In genomic region chr16:85453-85782, GRCh38 we compare ENCODE assay signal across 11 cellular contexts. TPM values are rescaled to one million over a fixed set of nuclear protein-coding genes. Genes with fewer than 3 reads are reported as not detected.
DNase-seq lines count a peak whose midpoint lies in the region; ATAC-seq and TF ChIP-seq lines count a peak whose summit lies in the region.
"Had no signal": no experiment of that assay in that cellular context is flagged by ENCODE, and none has a peak within 500 bp of the region (broad histone marks: within the 10 kb centered on the region; RNA-seq: fewer than 3 reads in every experiment).

No MANE protein-coding gene starts in this region.

- H3K27ac ChIP-seq in gastroesophageal sphincter, result peak overlapping the region in 3 of 4 donors; percentile 68 to 72 (median 70)

- DNase-seq in activated CD8-positive, alpha-beta T cell treated with anti-CD3 and anti-CD28 coated beads for 36 hours, result no peak
- DNase-seq in left colon (no peak), MV-4-11 (lab: John Stamatoyannopoulos, UW) (no peak), CD1c-positive myeloid dendritic cell (ENCODE audit: extremely low spot score) (no peak)
- no peak for DNase-seq in stimulated activated CD4-positive, alpha-beta T cell treated with anti-CD3 and anti-CD28 coated beads, Interleukin-4, amount 100 ng/mL, for 4 hours
- DNase-seq: NCI-H1930 had no signal

- POLR2A ChIA-PET in activated CD8-positive, alpha-beta T cell treated with anti-CD3 and anti-CD28 coated beads for 36 hours (lab: Charles Lee), result interaction anchor here (0.7 to 3.2 kb wide), 7 partner anchors 9 to 47 kb away, joined by 3 to 7 read pairs (median 3); no protein-coding TSS in a partner anchor

- no peaks in the 10 kb centered on the region for H3K27me3 ChIP-seq in gastroesophageal sphincter

- ATAC-seq in activated CD8-positive, alpha-beta T cell treated with anti-CD3 and anti-CD28 coated beads for 36 hours, result no peak
- ATAC-seq in gastroesophageal sphincter (no peak), left colon (no peak)
- no peak for ATAC-seq in stimulated activated memory B cell treated with anti-CD40 and anti-IgM and Interleukin-4, amounts not matched to agents 10 μg/mL and 1 μg/mL and 100 μg/mL, for 72 hours

- no peak for TF ChIP-seq EP300 in gastroesophageal sphincter (IDR thresholded peaks at IDR 0.05)

- no peaks in the 10 kb centered on the region for H3K9me3 ChIP-seq in gastroesophageal sphincter

- no peak for TF ChIP-seq POLR2A in gastroesophageal sphincter (IDR thresholded peaks at IDR 0.05)

- H3K4me1 ChIP-seq in gastroesophageal sphincter, result peaks cover 0 to 35% (median 25%) of the 10 kb centered on the region in 3 donors

- peak overlapping the region; percentile 31 to 95 (median 90) for H3K27ac Mint-ChIP-seq in IgD-negative memory B cell
- peak overlapping the region; percentile 92 for H3K27ac Mint-ChIP-seq in activated CD8-positive, alpha-beta T cell treated with anti-CD3 and anti-CD28 coated beads for 36 hours
- peak overlapping the region; percentile 86 for H3K27ac Mint-ChIP-seq in stimulated activated memory B cell treated with anti-CD40 and anti-IgM and Interleukin-4, amounts not matched to agents 10 μg/mL and 1 μg/mL and 100 μg/mL, for 72 hours

- no peak overlapping the region for H3K4me3 Mint-ChIP-seq in IgD-negative memory B cell
- no peak overlapping the region for H3K4me3 Mint-ChIP-seq in activated CD8-positive, alpha-beta T cell treated with anti-CD3 and anti-CD28 coated beads for 36 hours
- H3K4me3 Mint-ChIP-seq in stimulated activated memory B cell treated with anti-CD40 and anti-IgM and Interleukin-4, amounts not matched to agents 10 μg/mL and 1 μg/mL and 100 μg/mL, for 72 hours, result no peak overlapping the region

- intact Hi-C loops in activated CD8-positive, alpha-beta T cell treated with anti-CD3 and anti-CD28 coated beads for 36 hours (cut with micrococcal nuclease), result no loop called here
- intact Hi-C loops in left colon (cut with DNase I, micrococcal nuclease), result no loop called here

- CTCF ChIA-PET in activated CD8-positive, alpha-beta T cell treated with anti-CD3 and anti-CD28 coated beads for 36 hours (lab: Charles Lee), result interaction anchor here (0.9 to 7.1 kb wide), 5 partner anchors 10 to 32 kb away, joined by 4 to 55 read pairs (median 5); no protein-coding TSS in a partner anchor

- peaks cover 2% of the 10 kb centered on the region for H3K27me3 Mint-ChIP-seq in IgD-negative memory B cell
- H3K27me3 Mint-ChIP-seq in activated CD8-positive, alpha-beta T cell treated with anti-CD3 and anti-CD28 coated beads for 36 hours, result no peaks in the 10 kb centered on the region
- no peaks in the 10 kb centered on the region for H3K27me3 Mint-ChIP-seq in stimulated activated memory B cell treated with anti-CD40 and anti-IgM and Interleukin-4, amounts not matched to agents 10 μg/mL and 1 μg/mL and 100 μg/mL, for 72 hours
- H3K27me3 Mint-ChIP-seq: naive thymus-derived CD8-positive, alpha-beta T cell had no signal

- no peaks in the 10 kb centered on the region for H3K9me3 Mint-ChIP-seq in IgD-negative memory B cell
- H3K9me3 Mint-ChIP-seq in activated CD8-positive, alpha-beta T cell treated with anti-CD3 and anti-CD28 coated beads for 36 hours, result no peaks in the 10 kb centered on the region
- H3K9me3 Mint-ChIP-seq in stimulated activated memory B cell treated with anti-CD40 and anti-IgM and Interleukin-4, amounts not matched to agents 10 μg/mL and 1 μg/mL and 100 μg/mL, for 72 hours, result no peaks in the 10 kb centered on the region
- H3K9me3 Mint-ChIP-seq: naive thymus-derived CD8-positive, alpha-beta T cell had no signal

- WGBS in gastroesophageal sphincter (ENCODE audit: low coverage in 1 of 2), 2 donors, result no CpG with 5 or more reads among the region's 16 CpGs

- no peak overlapping the region for H3K4me3 ChIP-seq in gastroesophageal sphincter

- H3K36me3 ChIP-seq in gastroesophageal sphincter, result peaks cover 0 to 88% of the 10 kb centered on the region in 2 donors

- H3K4me1 Mint-ChIP-seq in IgD-negative memory B cell, result peaks cover 14 to 18% (median 16%) of the 10 kb centered on the region in 3 donors
- peaks cover 32% of the 10 kb centered on the region for H3K4me1 Mint-ChIP-seq in activated CD8-positive, alpha-beta T cell treated with anti-CD3 and anti-CD28 coated beads for 36 hours (ENCODE audit: low read depth)
- H3K4me1 Mint-ChIP-seq in stimulated activated memory B cell treated with anti-CD40 and anti-IgM and Interleukin-4, amounts not matched to agents 10 μg/mL and 1 μg/mL and 100 μg/mL, for 72 hours, result peaks cover 49% of the 10 kb centered on the region

- TF ChIP-seq CTCF in activated CD8-positive, alpha-beta T cell treated with anti-CD3 and anti-CD28 coated beads for 36 hours (IDR thresholded peaks at IDR 0.05), result no peak
- no peak for TF ChIP-seq CTCF in gastroesophageal sphincter (IDR thresholded peaks at IDR 0.05)

- no peaks in the 10 kb centered on the region for H3K36me3 Mint-ChIP-seq in IgD-negative memory B cell
- H3K36me3 Mint-ChIP-seq in activated CD8-positive, alpha-beta T cell treated with anti-CD3 and anti-CD28 coated beads for 36 hours (ENCODE audit: low read depth), result peaks cover 25% of the 10 kb centered on the region
- peaks cover 61% of the 10 kb centered on the region for H3K36me3 Mint-ChIP-seq in stimulated activated memory B cell treated with anti-CD40 and anti-IgM and Interleukin-4, amounts not matched to agents 10 μg/mL and 1 μg/mL and 100 μg/mL, for 72 hours

RNA-seq across cellular contexts. Expression of gene MPG, which starts 7.4 kb away (rescaled TPM):
- polyA plus RNA-seq in IgD-negative memory B cell, result 87.6 TPM
- 10 to 100 TPM; 51.7 to 54.2 TPM for total RNA-seq in activated CD8-positive, alpha-beta T cell treated with anti-CD3 and anti-CD28 coated beads for 36 hours
- total RNA-seq in gastroesophageal sphincter (100 to 1,000 TPM in 2 of 4 donors, 10 to 100 TPM in 2; 57.4 to 114 (median 92.4) TPM), left colon (10 to 100 TPM; 31.5 to 36.4 TPM)

RNA-seq across cellular contexts. Expression of gene RHBDF1, which starts 13.0 kb away (rescaled TPM):
- not detected for polyA plus RNA-seq in IgD-negative memory B cell
- under 1 TPM in 1 of 2 experiments, not detected in 1; 0.61 TPM for total RNA-seq in activated CD8-positive, alpha-beta T cell treated with anti-CD3 and anti-CD28 coated beads for 36 hours
- 10 to 100 TPM; 21.0 to 52.3 (median 33.0) TPM for total RNA-seq in gastroesophageal sphincter
- 10 to 100 TPM; 35.5 to 36.7 TPM for total RNA-seq in left colon
- total RNA-seq: naive thymus-derived CD8-positive, alpha-beta T cell; T-helper 2 cell treated with Interferon-gamma antibody and Interleukin-4, amounts not matched to agents 100 ng/mL and 5 ng/mL, for 36 hours had no signal

RNA-seq across cellular contexts. Expression of gene SNRNP25, which starts 31.8 kb away (rescaled TPM):
- 39.1 TPM for polyA plus RNA-seq in IgD-negative memory B cell
- 10 to 100 TPM; 39.4 to 39.7 TPM for total RNA-seq in activated CD8-positive, alpha-beta T cell treated with anti-CD3 and anti-CD28 coated beads for 36 hours
- 10 to 100 TPM; 25.6 to 34.4 (median 28.5) TPM for total RNA-seq in gastroesophageal sphincter
- 10 to 100 TPM; 20.7 to 24.7 TPM for total RNA-seq in left colon

RNA-seq across cellular contexts. Expression of gene POLR3K, which starts 32.0 kb away (rescaled TPM):
- polyA plus RNA-seq in IgD-negative memory B cell, result 45.2 TPM
- total RNA-seq in activated CD8-positive, alpha-beta T cell treated with anti-CD3 and anti-CD28 coated beads for 36 hours, result 10 to 100 TPM; 51.3 to 52.6 TPM
- total RNA-seq in gastroesophageal sphincter (1 to 10 TPM; 2.6 to 5.1 (median 4.5) TPM), left colon (10 to 100 TPM; 10.9 to 18.3 TPM)

RNA-seq across cellular contexts. Expression of gene NPRL3, which starts 53.1 kb away (rescaled TPM):
- polyA plus RNA-seq in IgD-negative memory B cell, result 15.2 TPM
- total RNA-seq in activated CD8-positive, alpha-beta T cell treated with anti-CD3 and anti-CD28 coated beads for 36 hours, result 10 to 100 TPM; 40.7 to 40.9 TPM
- total RNA-seq in gastroesophageal sphincter (10 to 100 TPM in 3 of 4 donors, 1 to 10 TPM in 1; 6.5 to 15.7 (median 13.9) TPM), left colon (10 to 100 TPM; 14.4 to 14.9 TPM)

Comparison
In these comparisons a context has a peak if more than half of its experiments do, and no peak if none do; other contexts are left out.
1. RNA of gene RHBDF1, which starts 13.0 kb away (total RNA-seq): 35.5 to 36.7 TPM in left colon and 21.0 to 52.3 TPM in gastroesophageal sphincter; 0.61 TPM in activated CD8-positive, alpha-beta T cell treated with anti-CD3 and anti-CD28 coated beads for 36 hours; every median in the first group is over 10 times any median in the second.
2. Peak in every context shown above with its lines, with median percentiles within 50 percentile points of each other: H3K27ac Mint-ChIP-seq.